Comparison of ENCODE assay signal across 18 cellular contexts in genomic region chr3:47384425-47384824, GRCh38. TPM values are rescaled to one million over a fixed set of nuclear protein-coding genes. Genes with fewer than 3 reads are reported as not detected.
A peak's percentile ranks its signal among the peaks of the same experiment; 100 is the strongest.
DNase-seq lines count a peak whose midpoint lies in the region; ATAC-seq and TF ChIP-seq lines count a peak whose summit lies in the region.
"Had no signal": no experiment of that assay in that cellular context is flagged by ENCODE, and none has a peak within 500 bp of the region (broad histone marks: within the 10 kb centered on the region; RNA-seq: fewer than 3 reads in every experiment).

No MANE protein-coding gene starts in this region.

- H3K27me3 ChIP-seq in PC-9 (ENCODE audit: insufficient read depth, low read depth) (no peaks in the 10 kb centered on the region), hepatocyte (no peaks in the 10 kb centered on the region)
- H3K27me3 ChIP-seq: BLaER1 treated with 17β-estradiol and CSF1 and Interleukin-3, amounts not matched to agents 10 nM and 100 nM had no signal

- peaks cover 22 to 43% of the 10 kb centered on the region in 2 donors for H3K36me3 Mint-ChIP-seq in CD14-positive monocyte
- H3K36me3 Mint-ChIP-seq in type B pancreatic cell: peaks cover 24% of the 10 kb centered on the region

- no peak for ATAC-seq in GM21390 (IDR thresholded peaks at IDR 0.05; ENCODE audit: unreplicated experiment)
- ATAC-seq: GM12878 had no signal

- 90% methylated on average over 4 of the region's 4 CpGs for WGBS in hepatocyte (ENCODE audit: low lambda C conversion rate, missing lambda C conversion rate)

- H3K9me3 ChIP-seq in PC-9 (ENCODE audit: insufficient read depth, low read depth) (no peaks in the 10 kb centered on the region), hepatocyte (ENCODE audit: low read depth) (no peaks in the 10 kb centered on the region)
- H3K9me3 ChIP-seq: BLaER1 treated with 17β-estradiol and CSF1 and Interleukin-3, amounts not matched to agents 10 nM and 100 nM; HAP-1 had no signal

- H3K4me2 ChIP-seq in PC-9 (no peak overlapping the region), hepatocyte (no peak overlapping the region)

- H2AFZ ChIP-seq in PC-9: no peak overlapping the region
- H2AFZ ChIP-seq in hepatocyte: no peak overlapping the region
- H2AFZ ChIP-seq: GM23248 had no signal

- H4K20me1 ChIP-seq in PC-9 (ENCODE audit: insufficient read depth) (peaks cover 65% of the 10 kb centered on the region), hepatocyte (ENCODE audit: insufficient read depth, poor library complexity, severe bottlenecking) (peaks cover 56% of the 10 kb centered on the region)

- TF ChIP-seq CTCF in CD14-positive monocyte (IDR thresholded peaks at IDR 0.05) (no peak), PC-9 (conservative IDR thresholded peaks at IDR 0.05) (no peak), hepatocyte (IDR thresholded peaks at IDR 0.05; ENCODE audit: poor library complexity) (no peak), type B pancreatic cell (conservative IDR thresholded peaks at IDR 0.05) (no peak)

- H3K27me3 Mint-ChIP-seq in CD14-positive monocyte (ENCODE audit: low read depth in 3 of 3) (no peaks in the 10 kb centered on the region), type B pancreatic cell (no peaks in the 10 kb centered on the region)
- H3K27me3 Mint-ChIP-seq: B cell; CD4-positive, CD25-positive, alpha-beta regulatory T cell had no signal

- H3K4me3 ChIP-seq in PC-9 (no peak overlapping the region), hepatocyte (no peak overlapping the region)
- H3K4me3 ChIP-seq: BLaER1 treated with 17β-estradiol and CSF1 and Interleukin-3, amounts not matched to agents 10 nM and 100 nM; GM12878; GM23248; HAP-1 had no signal

- H3K9me3 Mint-ChIP-seq in CD14-positive monocyte (no peaks in the 10 kb centered on the region), type B pancreatic cell (no peaks in the 10 kb centered on the region)
- H3K9me3 Mint-ChIP-seq: CD4-positive, CD25-positive, alpha-beta regulatory T cell; CD8-positive, alpha-beta memory T cell had no signal

- DNase-seq in CD14-positive monocyte (ENCODE audit: low spot score): no peak
- DNase-seq in PC-9: no peak
- no peak for DNase-seq in hepatocyte (ENCODE audit: low spot score)
- no peak for DNase-seq in type B pancreatic cell (ENCODE audit: extremely low spot score, unreplicated experiment)
- DNase-seq in HuH-7 (ENCODE audit: low spot score): no peak
- DNase-seq: CD4-positive, CD25-positive, alpha-beta regulatory T cell; CD8-positive, alpha-beta memory T cell; COR-L47; DMS 273 treated with DMSO at 0.1 percent for 48 hours; DMS53; DND-41; EL; GM23248 had no signal

- no TSS peak for BruUV-seq in PC-9 (replicated peaks; lab: Mats Ljungman, UMichigan)

- CTCF ChIA-PET in PC-9 (lab: Charles Lee): no interaction called here

- H3K27ac Mint-ChIP-seq in CD14-positive monocyte: peak overlapping the region in 5 of 7 donors; percentile 10 to 49 (median 35)
- peak overlapping the region; percentile 96 for H3K27ac Mint-ChIP-seq in type B pancreatic cell
- H3K27ac Mint-ChIP-seq: B cell had no signal

- H3K27ac ChIP-seq in PC-9 (0 out of 2 replicates have a peak overlapping the region, but pooled peaks have one; percentile 2), hepatocyte (peak overlapping the region; percentile 63)
- H3K27ac ChIP-seq: BLaER1 treated with 17β-estradiol and CSF1 and Interleukin-3, amounts not matched to agents 10 nM and 100 nM; GM23248 had no signal

- POLR2A ChIA-PET in PC-9 (lab: Charles Lee; ENCODE audit: unreplicated experiment): no interaction called here

- H3K4me1 ChIP-seq in PC-9 (replicated peaks; ENCODE audit: insufficient read depth) (peaks cover 12% of the 10 kb centered on the region), hepatocyte (ENCODE audit: insufficient read depth) (peaks cover 26% of the 10 kb centered on the region)

- H3K79me2 ChIP-seq in PC-9 (ENCODE audit: low read depth) (peaks cover 82% of the 10 kb centered on the region), hepatocyte (peaks cover 82% of the 10 kb centered on the region)

- H3F3A ChIP-seq in PC-9 (ENCODE audit: insufficient read depth, low read depth): peaks cover 16% of the 10 kb centered on the region

- intact Hi-C loops in CD14-positive monocyte (cut with micrococcal nuclease): loop anchor here in 1 of 2 donors (10.0 kb wide), 1 partner anchor 100 kb away; the partner anchor contains the start of genes KIF9 and KLHL18
- intact Hi-C loops in PC-9 (cut with micrococcal nuclease; ENCODE audit: unreplicated experiment): loop anchor here (5.0 kb wide), 1 partner anchor 677 kb away; no protein-coding TSS in a partner anchor

- H3K9me2 ChIP-seq in PC-9 (ENCODE audit: insufficient read depth): no peaks in the 10 kb centered on the region
- no peaks in the 10 kb centered on the region for H3K9me2 ChIP-seq in hepatocyte (replicated peaks; ENCODE audit: insufficient read depth)

- H3K36me3 ChIP-seq in PC-9 (ENCODE audit: low read depth) (no peaks in the 10 kb centered on the region), hepatocyte (replicated peaks; ENCODE audit: insufficient read depth, low read depth) (no peaks in the 10 kb centered on the region)

- no peak overlapping the region for H3K4me3 Mint-ChIP-seq in CD14-positive monocyte
- H3K4me3 Mint-ChIP-seq in type B pancreatic cell: peak overlapping the region; percentile 71
- H3K4me3 Mint-ChIP-seq: B cell had no signal

- peaks cover 32% of the 10 kb centered on the region for H3K4me1 Mint-ChIP-seq in CD14-positive monocyte
- H3K4me1 Mint-ChIP-seq in type B pancreatic cell (ENCODE audit: unreplicated experiment): peaks cover 29% of the 10 kb centered on the region

RNA-seq across cellular contexts. Expression of gene PTPN23, which starts 3.6 kb away (rescaled TPM):
- 1 to 10 TPM; 1.2 to 1.3 TPM for polyA plus RNA-seq in CD14-positive monocyte
- total RNA-seq in PC-9 (2021): 36.9 and 38.9 TPM in 2 replicates
- total RNA-seq in hepatocyte: 7.4 and 11.9 TPM in 2 replicates
- 20.5 and 22.8 TPM in 2 replicates for polyA plus RNA-seq in hepatocyte
- total RNA-seq in type B pancreatic cell (ENCODE audit: low replicate concordance): 52.5 and 54.1 TPM in 2 replicates
